19 cellular contexts compared by ENCODE assay signal in genomic region chr2:199509401-199509800, GRCh38. TPM values are rescaled to one million over a fixed set of nuclear protein-coding genes. Genes with fewer than 3 reads are reported as not detected.
A peak's percentile ranks its signal among the peaks of the same experiment; 100 is the strongest.
DNase-seq lines count a peak whose midpoint lies in the region; ATAC-seq, FAIRE-seq and TF ChIP-seq lines count a peak whose summit lies in the region.
"Had no signal": no experiment of that assay in that cellular context is flagged by ENCODE, and none has a peak within 500 bp of the region (broad histone marks: within the 10 kb centered on the region; RNA-seq: fewer than 3 reads in every experiment).

No MANE protein-coding gene starts in this region.

- H3K9me3 Mint-ChIP-seq in activated T-cell treated with anti-CD3 and anti-CD28 coated beads, Interleukin-2, amount 50 U/mL, for 72 hours = no peaks in the 10 kb centered on the region
- H3K9me3 Mint-ChIP-seq: activated naive CD8-positive, alpha-beta T cell treated with anti-CD3 and anti-CD28 coated beads, Interleukin-2, amount 10 ng/mL, durations not matched to agents 7 days and 5 days had no signal

- H3K4me3 Mint-ChIP-seq in activated T-cell treated with anti-CD3 and anti-CD28 coated beads, Interleukin-2, amount 50 U/mL, for 72 hours = no peak overlapping the region
- H3K4me3 Mint-ChIP-seq: activated CD4-positive, alpha-beta T cell treated with anti-CD3 and anti-CD28 coated beads for 36 hours; activated naive CD8-positive, alpha-beta T cell treated with anti-CD3 and anti-CD28 coated beads, Interleukin-2, amount 10 ng/mL, durations not matched to agents 7 days and 5 days had no signal

- POLR2A ChIA-PET in HEK293T (lab: Yijun Ruan, JAX) = no interaction called here

- ATAC-seq in GM18505 (IDR thresholded peaks at IDR 0.05; ENCODE audit: unreplicated experiment) (peak; percentile 91), GM19463 (IDR thresholded peaks at IDR 0.05; ENCODE audit: unreplicated experiment) (peak; percentile 89), HG02763 (IDR thresholded peaks at IDR 0.05; ENCODE audit: unreplicated experiment) (peak; percentile 87), HG03196 (IDR thresholded peaks at IDR 0.05; ENCODE audit: unreplicated experiment) (peak; percentile 88)
- no peak for ATAC-seq in activated T-cell treated with anti-CD3 and anti-CD28 coated beads, Interleukin-2, amount 50 U/mL, for 72 hours (replicated peaks in 1 of 2)
- ATAC-seq: A549; activated CD4-positive, alpha-beta T cell treated with anti-CD3 and anti-CD28 coated beads for 36 hours; K562; left colon had no signal

- TF ChIP-seq POLR2A in GM18505 (IDR thresholded peaks at IDR 0.05; ENCODE audit: borderline replicate concordance, extremely low read depth, insufficient read depth, insufficient read length) (no peak), GM12891 (IDR thresholded peaks at IDR 0.05; ENCODE audit: low read depth, low read length) (no peak)

- FAIRE-seq in GM12891 (lab: Jason Lieb, UNC) = no peak
- FAIRE-seq: A549, K562 had no signal

- DNase-seq in germinal center (ENCODE audit: low spot score) (no peak), GM12891 (ENCODE audit: insufficient read length, low spot score) (no peak), HEK293T (ENCODE audit: extremely low spot score) (no peak)
- no peak for DNase-seq in activated T-cell treated with anti-CD3 and anti-CD28 coated beads, Interleukin-2, amount 50 U/mL, for 72 hours
- DNase-seq: activated CD4-positive, alpha-beta T cell treated with anti-CD3 and anti-CD28 coated beads for 36 hours; activated naive CD8-positive, alpha-beta T cell treated with anti-CD3 and anti-CD28 coated beads, Interleukin-2, amount 10 ng/mL, durations not matched to agents 7 days and 5 days; activated T-cell treated with anti-CD3 and anti-CD28 coated beads for 4 hours; caudate nucleus; head of caudate nucleus; left colon; NCI-H1417 treated with DMSO at 0.1 percent for 48 hours; NCI-H510A treated with DMSO at 0.1 percent for 48 hours; thyroid gland had no signal

- CTCF ChIA-PET in HEK293T (lab: Yijun Ruan, JAX) = interaction anchor here (0.5 to 1.2 kb wide), 2 partner anchors 21 to 72 kb away, joined by 3 read pairs; no protein-coding TSS in a partner anchor

- peaks cover 9% of the 10 kb centered on the region for H3K27me3 Mint-ChIP-seq in activated T-cell treated with anti-CD3 and anti-CD28 coated beads, Interleukin-2, amount 50 U/mL, for 72 hours (ENCODE audit: low read depth)

- no peaks in the 10 kb centered on the region for H3K36me3 Mint-ChIP-seq in activated T-cell treated with anti-CD3 and anti-CD28 coated beads, Interleukin-2, amount 50 U/mL, for 72 hours (ENCODE audit: insufficient read depth in 2 of 2)
- H3K36me3 Mint-ChIP-seq: activated naive CD8-positive, alpha-beta T cell treated with anti-CD3 and anti-CD28 coated beads, Interleukin-2, amount 10 ng/mL, durations not matched to agents 7 days and 5 days had no signal

- H3K27ac Mint-ChIP-seq in activated T-cell treated with anti-CD3 and anti-CD28 coated beads, Interleukin-2, amount 50 U/mL, for 72 hours = no peak overlapping the region
- H3K27ac Mint-ChIP-seq: activated CD4-positive, alpha-beta T cell treated with anti-CD3 and anti-CD28 coated beads for 36 hours; activated naive CD8-positive, alpha-beta T cell treated with anti-CD3 and anti-CD28 coated beads, Interleukin-2, amount 10 ng/mL, durations not matched to agents 7 days and 5 days had no signal

- H3K4me1 Mint-ChIP-seq in activated T-cell treated with anti-CD3 and anti-CD28 coated beads, Interleukin-2, amount 50 U/mL, for 72 hours (ENCODE audit: low read depth) = no peaks in the 10 kb centered on the region
- H3K4me1 Mint-ChIP-seq: activated CD4-positive, alpha-beta T cell treated with anti-CD3 and anti-CD28 coated beads for 36 hours; activated naive CD8-positive, alpha-beta T cell treated with anti-CD3 and anti-CD28 coated beads, Interleukin-2, amount 10 ng/mL, durations not matched to agents 7 days and 5 days had no signal

TF ChIP-seq in GM12891, 5 proteins besides CTCF, POLR2A, EP300 and RAD21:
- TF ChIP-seq TAF1 (IDR thresholded peaks at IDR 0.05; ENCODE audit: low read depth, low read length) (no peak), SPI1 (IDR thresholded peaks at IDR 0.05; ENCODE audit: low read depth, low read length) (no peak), POU2F2 (IDR thresholded peaks at IDR 0.05; ENCODE audit: low read depth, low read length) (no peak), POLR2AphosphoS5 (IDR thresholded peaks at IDR 0.05; ENCODE audit: low read depth, low read length) (no peak), PAX5 (IDR thresholded peaks at IDR 0.05; ENCODE audit: insufficient read depth, low read length, severe bottlenecking) (no peak)

TF ChIP-seq in HEK293T, 16 proteins besides CTCF, POLR2A, EP300 and RAD21:
- TF ChIP-seq FOXK2 (IDR thresholded peaks at IDR 0.05) = no peak
- no peak for TF ChIP-seq HDGF (IDR thresholded peaks at IDR 0.05; ENCODE audit: borderline replicate concordance)
- no peak for TF ChIP-seq ZNF384 (IDR thresholded peaks at IDR 0.05)
- TF ChIP-seq L3MBTL2 (conservative IDR thresholded peaks at IDR 0.05) = no peak

RNA-seq across cellular contexts. Expression of gene SATB2, which starts 51.7 kb away (rescaled TPM):
- polyA plus RNA-seq in GM12891 (2012; ENCODE audit: low read depth, missing spikeins) = 0.01 TPM
- total RNA-seq in activated T-cell treated with anti-CD3 and anti-CD28 coated beads, Interleukin-2, amount 50 U/mL, for 72 hours = under 1 TPM; 0.65 to 0.82 TPM

Comparison
In these comparisons a context has a peak if more than half of its experiments do, and no peak if none do; other contexts are left out.
1. ATAC-seq: peak in GM18505 (single experiment), GM19463 (single experiment), HG02763 (single experiment) and HG03196 (single experiment); none in activated T-cell treated with anti-CD3 and anti-CD28 coated beads, Interleukin-2, amount 50 U/mL, for 72 hours (0 of 2).